ENCODE assay signal across 13 cellular contexts in the genomic region with DNA sequence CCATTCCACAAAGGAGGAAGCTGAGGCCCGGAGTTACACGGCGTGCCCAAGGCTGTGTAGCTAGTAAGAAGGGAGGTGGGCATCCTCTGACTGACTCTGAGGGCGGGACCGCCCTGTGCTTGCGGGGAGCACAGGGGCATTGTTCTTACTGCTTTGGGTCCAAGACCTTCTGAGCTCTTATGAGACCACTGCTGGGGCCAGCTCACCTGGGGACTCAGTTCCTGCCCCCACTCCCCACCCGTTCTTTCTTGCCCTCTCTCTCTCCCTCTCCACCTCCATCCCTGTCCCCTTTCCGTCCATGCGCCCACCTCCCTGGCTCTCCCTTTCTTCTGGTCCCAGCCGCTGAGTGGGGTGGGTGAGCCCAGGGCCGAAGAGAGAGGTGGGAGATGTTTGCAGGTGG. TPM values are rescaled to one million over a fixed set of nuclear protein-coding genes. Genes with fewer than 3 reads are reported as not detected.
DNase-seq lines count a peak whose midpoint lies in the region; ATAC-seq, FAIRE-seq and TF ChIP-seq lines count a peak whose summit lies in the region.
"Had no signal": no experiment of that assay in that cellular context is flagged by ENCODE, and none has a peak within 500 bp of the region (broad histone marks: within the 10 kb centered on the region; RNA-seq: fewer than 3 reads in every experiment).

No MANE protein-coding gene starts in this region.

- no peak overlapping the region for H2AFZ ChIP-seq in HepG2 (ENCODE audit: low read length)

- no peak for ATAC-seq in HepG2
- no peak for ATAC-seq in stimulated activated naive B cell treated with anti-CD40 and anti-IgM and Interleukin-4, amounts not matched to agents 10 μg/mL and 1 μg/mL and 100 μg/mL, for 72 hours (replicated peaks)
- ATAC-seq in GM18502 (IDR thresholded peaks at IDR 0.05; ENCODE audit: poor library complexity, unreplicated experiment) = no peak
- no peak for ATAC-seq in HG03159 (IDR thresholded peaks at IDR 0.05; ENCODE audit: unreplicated experiment)
- ATAC-seq: natural killer cell treated with Interleukin-12 subunit alpha and Interleukin-12 subunit beta and Interleukin-15 and Interleukin-18, amount 100 ng/mL, for 72 hours had no signal

- H3K9ac ChIP-seq in HepG2 (ENCODE audit: insufficient read depth, low read depth, low read length) = no peak overlapping the region

- no peak for TF ChIP-seq EP300 in HepG2 (IDR thresholded peaks at IDR 0.05; ENCODE audit: low read depth in 2 of 2, low read length in 2 of 2)
- no peak for TF ChIP-seq EP300 in HepG2 (CRISPR knock-in tag; IDR thresholded peaks at IDR 0.05; ENCODE audit: borderline replicate concordance)

- no peak for TF ChIP-seq RAD21 in HepG2 (CRISPR knock-in tag; IDR thresholded peaks at IDR 0.05)

- no peaks in the 10 kb centered on the region for H4K20me1 ChIP-seq in HepG2 (ENCODE audit: insufficient read depth, low read length)

- peak overlapping the region; percentile 52 for H3K27ac Mint-ChIP-seq in stimulated activated naive B cell treated with anti-CD40 and anti-IgM and Interleukin-4, amounts not matched to agents 10 μg/mL and 1 μg/mL and 100 μg/mL, for 72 hours

- FAIRE-seq in HepG2 (lab: Jason Lieb, UNC) = no peak

- intact Hi-C loops in HepG2 (cut with micrococcal nuclease; ENCODE audit: unreplicated experiment) = no loop called here

- no peak overlapping the region for H3K4me2 ChIP-seq in HepG2 (ENCODE audit: low read depth, low read length)

- H3K79me2 ChIP-seq in HepG2 (ENCODE audit: insufficient read depth, low read length) = no peaks in the 10 kb centered on the region

- H3K4me1 ChIP-seq in Peyer's patch = peaks cover 3 to 47% (median 45%) of the 10 kb centered on the region in 4 donors
- H3K4me1 ChIP-seq in HepG2 (ENCODE audit: insufficient read depth, low read length) = peaks cover 73% of the 10 kb centered on the region

- H3K4me3 Mint-ChIP-seq in stimulated activated naive B cell treated with anti-CD40 and anti-IgM and Interleukin-4, amounts not matched to agents 10 μg/mL and 1 μg/mL and 100 μg/mL, for 72 hours = no peak overlapping the region
- H3K4me3 Mint-ChIP-seq: natural killer cell treated with Interleukin-12 subunit alpha and Interleukin-12 subunit beta and Interleukin-15 and Interleukin-18, amount 100 ng/mL, for 72 hours had no signal

- BruUV-seq in HepG2 (replicated peaks; lab: Mats Ljungman, UMichigan) = no TSS peak

- peak; percentile 58 for DNase-seq in activated effector memory CD4-positive, alpha-beta T cell treated with anti-CD3 and anti-CD28 coated beads, Interleukin-2, amount 50 U/mL, for 16 hours
- no peak for DNase-seq in activated effector memory CD4-positive, alpha-beta T cell treated with Interleukin-2 at 50 U/mL for 16 hours
- DNase-seq in Peyer's patch (peak; percentile 10 to 44 (median 40)), HepG2 (ENCODE audit: low spot score) (no peak), GOT3 (lab: John Stamatoyannopoulos, UW) (no peak)
- no peak for DNase-seq in stimulated activated naive B cell treated with anti-CD40 and anti-IgM and Interleukin-4, amounts not matched to agents 10 μg/mL and 1 μg/mL and 100 μg/mL, for 72 hours
- DNase-seq: NCI-H1930, NCI-H524, retina had no signal

- H3K9me3 Mint-ChIP-seq in stimulated activated naive B cell treated with anti-CD40 and anti-IgM and Interleukin-4, amounts not matched to agents 10 μg/mL and 1 μg/mL and 100 μg/mL, for 72 hours = no peaks in the 10 kb centered on the region
- H3K9me3 Mint-ChIP-seq: natural killer cell treated with Interleukin-12 subunit alpha and Interleukin-12 subunit beta and Interleukin-15 and Interleukin-18, amount 100 ng/mL, for 72 hours had no signal

- H3K9me3 ChIP-seq in Peyer's patch (no peaks in the 10 kb centered on the region), HepG2 (ENCODE audit: low read length) (no peaks in the 10 kb centered on the region)
- H3K9me3 ChIP-seq: upper lobe of left lung had no signal

- CTCF ChIA-PET in HepG2 (lab: Yijun Ruan, JAX; ENCODE audit: low intra/inter-chr PET ratio, low total read pairs) = no interaction called here

- H3K36me3 Mint-ChIP-seq in stimulated activated naive B cell treated with anti-CD40 and anti-IgM and Interleukin-4, amounts not matched to agents 10 μg/mL and 1 μg/mL and 100 μg/mL, for 72 hours = peaks cover 2 to 5% of the 10 kb centered on the region in 2 donors
- H3K36me3 Mint-ChIP-seq: natural killer cell treated with Interleukin-12 subunit alpha and Interleukin-12 subunit beta and Interleukin-15 and Interleukin-18, amount 100 ng/mL, for 72 hours had no signal

- in situ Hi-C loops in HepG2 (cut with HindIII; ENCODE audit: extremely low pct_ligation_motif_present, low pct_unique_long_range_greater_than_20kb) = no loop called here

- H3K27ac ChIP-seq in Peyer's patch (no peak overlapping the region), HepG2 (ENCODE audit: extremely low read length, insufficient read depth, low read length) (no peak overlapping the region)
- H3K27ac ChIP-seq: upper lobe of left lung had no signal

- TF ChIP-seq POLR2A in Peyer's patch (IDR thresholded peaks at IDR 0.05) = no peak
- no peak for TF ChIP-seq POLR2A in HepG2 (IDR thresholded peaks at IDR 0.05; ENCODE audit: insufficient read depth in 1 of 2, low read depth in 2 of 2, low read length in 2 of 2)

- no peaks in the 10 kb centered on the region for H3K27me3 ChIP-seq in Peyer's patch
- no peaks in the 10 kb centered on the region for H3K27me3 ChIP-seq in HepG2 (ENCODE audit: control insufficient read depth in 1 of 2, insufficient read depth in 2 of 2, low read length in 2 of 2)
- H3K27me3 ChIP-seq: upper lobe of left lung had no signal

- no peak for TF ChIP-seq CTCF in Peyer's patch (IDR thresholded peaks at IDR 0.05)
- no peak for TF ChIP-seq CTCF in HepG2 (CRISPR knock-in tag; IDR thresholded peaks at IDR 0.05)

- H3K27me3 Mint-ChIP-seq in stimulated activated naive B cell treated with anti-CD40 and anti-IgM and Interleukin-4, amounts not matched to agents 10 μg/mL and 1 μg/mL and 100 μg/mL, for 72 hours = no peaks in the 10 kb centered on the region

- POLR2A ChIA-PET in HepG2 (lab: Yijun Ruan, JAX) = no interaction called here

- H3K4me3 ChIP-seq in Peyer's patch (no peak overlapping the region), HepG2 (replicated peaks in 1 of 3; ENCODE audit: insufficient read depth in 1 of 3, low read depth in 2 of 3, low read length in 3 of 3) (no peak overlapping the region)
- H3K4me3 ChIP-seq: upper lobe of left lung had no signal

- WGBS in HepG2 (ENCODE audit: low lambda C conversion rate) = 91% methylated on average over 11 of the region's 11 CpGs

- H3K36me3 ChIP-seq in Peyer's patch (no peaks in the 10 kb centered on the region), HepG2 (replicated peaks in 1 of 2; ENCODE audit: control insufficient read depth in 1 of 2, insufficient read depth in 2 of 2, low read length in 2 of 2) (no peaks in the 10 kb centered on the region)
- H3K36me3 ChIP-seq: upper lobe of left lung had no signal

- H3K4me1 Mint-ChIP-seq in stimulated activated naive B cell treated with anti-CD40 and anti-IgM and Interleukin-4, amounts not matched to agents 10 μg/mL and 1 μg/mL and 100 μg/mL, for 72 hours = peaks cover 72 to 95% of the 10 kb centered on the region in 2 donors

RNA-seq across cellular contexts. Expression of a gene that starts 19.6 kb away (rescaled TPM):
- total RNA-seq in Peyer's patch = 10 to 100 TPM in 1 of 4 donors, 1 to 10 TPM in 1, not detected in 2; 3.1 to 22.3 TPM
- total RNA-seq in HepG2 (2016; rRNA removed; fragmentation: Illumina TruSeq; extraction: Trizol) = 0.04 TPM in 1 of 2 replicates, not detected in the other
- not detected in 2 replicates for total RNA-seq in HepG2 (2016; cell fraction: cytosol; rRNA removed; fragmentation: Illumina TruSeq; extraction: Trizol; ENCODE audit: low read depth)
- 0.09 TPM in 1 of 2 replicates, not detected in the other for total RNA-seq in HepG2 (2016; cell fraction: insoluble cytoplasmic fraction; rRNA removed; fragmentation: Illumina TruSeq; extraction: Trizol)
- total RNA-seq in HepG2 (2016; cell fraction: membrane; rRNA removed; fragmentation: Illumina TruSeq; extraction: Trizol) = not detected in 2 replicates
- total RNA-seq in HepG2 (2016; cell fraction: nucleus; rRNA removed; fragmentation: Illumina TruSeq; extraction: Trizol) = not detected in 2 replicates
- 0.53 and 0.55 TPM in 2 replicates for polyA plus RNA-seq in HepG2 (2011; rRNA removed)
- 0.59 and 0.70 TPM in 2 replicates for polyA plus RNA-seq in HepG2 (2011; cell fraction: cytosol; rRNA removed)
- polyA plus RNA-seq in HepG2 (2011; cell fraction: nucleus; rRNA removed) = 0.31 and 1.1 TPM in 2 replicates
- 1.1 and 1.5 TPM in 2 replicates for polyA plus RNA-seq in HepG2 (2012)
- polyA plus RNA-seq in HepG2 (2016; cell fraction: cytosol; fragmentation: Illumina TruSeq; extraction: Trizol; ENCODE audit: low read depth) = not detected in 2 replicates
- not detected in 2 replicates for polyA plus RNA-seq in HepG2 (2016; cell fraction: insoluble cytoplasmic fraction; fragmentation: Illumina TruSeq; extraction: Trizol; ENCODE audit: low read depth)
- polyA plus RNA-seq in HepG2 (2016; cell fraction: membrane; fragmentation: Illumina TruSeq; extraction: Trizol; ENCODE audit: low read depth) = not detected in 2 replicates
- not detected in 2 replicates for polyA plus RNA-seq in HepG2 (2016; cell fraction: nucleus; fragmentation: Illumina TruSeq; extraction: Trizol; ENCODE audit: insufficient read depth, low read depth)
- 1.4 and 3.5 TPM in 2 replicates for polyA minus RNA-seq in HepG2 (2011; rRNA and poly(A)+ RNA removed; ENCODE audit: low replicate concordance)
- polyA minus RNA-seq in HepG2 (2011; cell fraction: cytosol; rRNA and poly(A)+ RNA removed) = 0.40 TPM in 1 of 2 replicates, not detected in the other
- polyA minus RNA-seq in HepG2 (2011; cell fraction: nucleus; rRNA and poly(A)+ RNA removed) = 0.37 TPM in 1 of 2 replicates, not detected in the other

RNA-seq across cellular contexts. Expression of a gene that starts 44.2 kb away (rescaled TPM):
- total RNA-seq in Peyer's patch = 1 to 10 TPM in 3 of 4 donors, under 1 TPM in 1; 0.54 to 2.5 (median 1.7) TPM
- 0.58 TPM in 2 replicates for total RNA-seq in HepG2 (2016; rRNA removed; fragmentation: Illumina TruSeq; extraction: Trizol)
- 0.18 and 0.20 TPM in 2 replicates for total RNA-seq in HepG2 (2016; cell fraction: cytosol; rRNA removed; fragmentation: Illumina TruSeq; extraction: Trizol; ENCODE audit: low read depth)
- total RNA-seq in HepG2 (2016; cell fraction: insoluble cytoplasmic fraction; rRNA removed; fragmentation: Illumina TruSeq; extraction: Trizol) = 0.32 and 0.51 TPM in 2 replicates
- 0.31 and 0.38 TPM in 2 replicates for total RNA-seq in HepG2 (2016; cell fraction: membrane; rRNA removed; fragmentation: Illumina TruSeq; extraction: Trizol)
- 0.37 and 1.3 TPM in 2 replicates for total RNA-seq in HepG2 (2016; cell fraction: nucleus; rRNA removed; fragmentation: Illumina TruSeq; extraction: Trizol)
- 1.7 and 2.1 TPM in 2 replicates for polyA plus RNA-seq in HepG2 (2011; rRNA removed)
- polyA plus RNA-seq in HepG2 (2011; cell fraction: cytosol; rRNA removed) = 0.69 and 1.3 TPM in 2 replicates
- polyA plus RNA-seq in HepG2 (2011; cell fraction: nucleus; rRNA removed) = 7.1 and 10.8 TPM in 2 replicates
- 0.37 and 0.42 TPM in 2 replicates for polyA plus RNA-seq in HepG2 (2012)
- polyA plus RNA-seq in HepG2 (2016; cell fraction: cytosol; fragmentation: Illumina TruSeq; extraction: Trizol; ENCODE audit: low read depth) = 0.20 and 0.22 TPM in 2 replicates
- 1.3 and 2.3 TPM in 2 replicates for polyA plus RNA-seq in HepG2 (2016; cell fraction: insoluble cytoplasmic fraction; fragmentation: Illumina TruSeq; extraction: Trizol; ENCODE audit: low read depth)
- polyA plus RNA-seq in HepG2 (2016; cell fraction: membrane; fragmentation: Illumina TruSeq; extraction: Trizol; ENCODE audit: low read depth) = 0.34 and 0.72 TPM in 2 replicates
- 4.4 and 6.8 TPM in 2 replicates for polyA plus RNA-seq in HepG2 (2016; cell fraction: nucleus; fragmentation: Illumina TruSeq; extraction: Trizol; ENCODE audit: insufficient read depth, low read depth)
- polyA minus RNA-seq in HepG2 (2011; rRNA and poly(A)+ RNA removed; ENCODE audit: low replicate concordance) = 7.4 and 24.1 TPM in 2 replicates
- polyA minus RNA-seq in HepG2 (2011; cell fraction: cytosol; rRNA and poly(A)+ RNA removed) = 2.6 and 3.7 TPM in 2 replicates
- polyA minus RNA-seq in HepG2 (2011; cell fraction: nucleus; rRNA and poly(A)+ RNA removed) = 4.0 and 6.1 TPM in 2 replicates

Comparison
In these comparisons a context has a peak if more than half of its experiments do, and no peak if none do; other contexts are left out.
1. DNase-seq: peak in activated effector memory CD4-positive, alpha-beta T cell treated with anti-CD3 and anti-CD28 coated beads, Interleukin-2, amount 50 U/mL, for 16 hours (single experiment) and Peyer's patch (3 of 3); none in activated effector memory CD4-positive, alpha-beta T cell treated with Interleukin-2 at 50 U/mL for 16 hours (single experiment), HepG2 (single experiment), stimulated activated naive B cell treated with anti-CD40 and anti-IgM and Interleukin-4, amounts not matched to agents 10 μg/mL and 1 μg/mL and 100 μg/mL, for 72 hours (single experiment) and GOT3 (single experiment).